In genomic region chr21:34073032-34073748, GRCh38 we compare ENCODE assay signal across 8 cellular contexts.
DNase-seq lines count a peak whose midpoint lies in the region; ATAC-seq and TF ChIP-seq lines count a peak whose summit lies in the region.

Gene MRPS6 (plus strand): TSS chr21:34073578. CDS start chr21:34073701, 123 bp downstream.
Gene SLC5A3 (plus strand): TSS chr21:34073578. CDS start chr21:34095199, 21,621 bp downstream.

- DNase-seq in DND-41: peak; percentile 77
- peak; percentile 69 for DNase-seq in RWPE1 (ENCODE audit: low spot score)
- peak; percentile 68 for DNase-seq in activated effector memory CD4-positive, alpha-beta T cell treated with Interleukin-2 at 50 U/mL for 16 hours
- DNase-seq in fibroblast of the conjunctiva (ENCODE audit: low read depth): peak; percentile 61
- peak; percentile 82 for DNase-seq in stimulated activated naive CD8-positive, alpha-beta T cell treated with anti-CD3 and anti-CD28 coated beads, Interleukin-15, Interleukin-2, amounts not matched to agents 100 U/mL and 50 U/mL, for 24 hours

- H3K4me3 ChIP-seq in DND-41 (ENCODE audit: low read depth in 1 of 2, low read length in 2 of 2) (peak within 1 kb of the TSS; percentile 92 to 94), KMS-11 (IDR thresholded peaks at IDR 0.05; ENCODE audit: insufficient read depth, low read depth, low read length) (no peak within 1 kb of the TSS)

- H3K4me1 ChIP-seq in DND-41 (ENCODE audit: insufficient read depth, low read length) (peaks cover 49% of the 10 kb centered on the region), KMS-11 (ENCODE audit: low read depth, poor library complexity, severe bottlenecking) (peaks cover 9% of the 10 kb centered on the region)

- H3K27me3 ChIP-seq in DND-41 (ENCODE audit: insufficient read depth, low read length, poor library complexity) (no peaks in the 10 kb centered on the region), KMS-11 (ENCODE audit: insufficient read depth, low read depth) (no peaks in the 10 kb centered on the region)

- H3K4me1 Mint-ChIP-seq in nephron: peaks cover 39% of the 10 kb centered on the region

- H3K36me3 Mint-ChIP-seq in nephron (ENCODE audit: low read depth): peaks cover 16% of the 10 kb centered on the region

- peaks cover 47% of the 10 kb centered on the region for H3K79me2 ChIP-seq in DND-41 (ENCODE audit: insufficient read depth, low read length)
- H3K79me2 ChIP-seq in KMS-11 (ENCODE audit: insufficient read depth, low read depth): peaks cover 11% of the 10 kb centered on the region

- CTCF ChIA-PET in RWPE1 (lab: Yijun Ruan, JAX): interaction anchor here (1.9 to 6.2 kb wide), 2 partner anchors 150 to 275 kb away, joined by 5 to 39 read pairs; no protein-coding TSS in a partner anchor

- H4K20me1 ChIP-seq in DND-41 (ENCODE audit: insufficient read depth, low read length): peaks cover 26% of the 10 kb centered on the region; the same call in 1 of the 2 replicates
- H4K20me1 ChIP-seq in KMS-11 (ENCODE audit: insufficient read depth): no peaks in the 10 kb centered on the region

- peak within 1 kb of the TSS; percentile 89 for H3K27ac ChIP-seq in DND-41 (ENCODE audit: low read length)
- no peak within 1 kb of the TSS; the same call in 1 of the 2 replicates for H3K27ac ChIP-seq in KMS-11
- H3K27ac ChIP-seq in RWPE1: peak within 1 kb of the TSS; percentile 82

- H3K27ac Mint-ChIP-seq in nephron: peak within 1 kb of the TSS; percentile 81 to 96 (median 91)

- TF ChIP-seq CTCF in DND-41 (IDR thresholded peaks at IDR 0.05; ENCODE audit: borderline replicate concordance, extremely low read depth, low read length, poor library complexity, severe bottlenecking): peak; percentile 50
- TF ChIP-seq CTCF in KMS-11 (conservative IDR thresholded peaks at IDR 0.05; ENCODE audit: low read depth, low read length): no peak
- no peak for TF ChIP-seq CTCF in RWPE1 (conservative IDR thresholded peaks at IDR 0.05; ENCODE audit: low read depth)
- TF ChIP-seq CTCF in nephron (IDR thresholded peaks at IDR 0.05; ENCODE audit: unreplicated experiment in 3 of 3): no peak

- ATAC-seq in DND-41 (ENCODE audit: insufficient read depth, low read depth): peak; percentile 71
- ATAC-seq in GM21737 (IDR thresholded peaks at IDR 0.05; ENCODE audit: unreplicated experiment): peak; percentile 58
- peak; percentile 76 for ATAC-seq in stimulated activated naive CD8-positive, alpha-beta T cell treated with anti-CD3 and anti-CD28 coated beads, Interleukin-15, Interleukin-2, amounts not matched to agents 100 U/mL and 50 U/mL, for 24 hours

- H3K27me3 Mint-ChIP-seq in nephron (ENCODE audit: low read depth): no peaks in the 10 kb centered on the region

- peak within 1 kb of the TSS; percentile 78 for H2AFZ ChIP-seq in DND-41 (ENCODE audit: low read depth, low read length)
- peak within 1 kb of the TSS; percentile 82 for H2AFZ ChIP-seq in KMS-11 (ENCODE audit: low read depth)

- H3K36me3 ChIP-seq in DND-41 (ENCODE audit: insufficient read depth, low read length): peaks cover 30% of the 10 kb centered on the region
- no peaks in the 10 kb centered on the region for H3K36me3 ChIP-seq in KMS-11 (ENCODE audit: insufficient read depth)

- peak within 1 kb of the TSS; percentile 95 for H3K4me2 ChIP-seq in DND-41 (ENCODE audit: insufficient read depth, low read length)
- peak within 1 kb of the TSS; percentile 74 for H3K4me2 ChIP-seq in KMS-11

- H3K9ac ChIP-seq in DND-41 (ENCODE audit: low read depth, low read length) (peak within 1 kb of the TSS; percentile 89), KMS-11 (peak within 1 kb of the TSS; percentile 68; the same call in 1 of the 2 replicates)

- H3K9me3 Mint-ChIP-seq in nephron: no peaks in the 10 kb centered on the region

- POLR2A ChIA-PET in RWPE1 (lab: Yijun Ruan, JAX; ENCODE audit: low non-redundant PET): no interaction called here

- H3K9me3 ChIP-seq in DND-41 (ENCODE audit: insufficient read depth, low read length, severe bottlenecking): no peaks in the 10 kb centered on the region

- H3K4me3 Mint-ChIP-seq in nephron: peak within 1 kb of the TSS; percentile 97 to 98 (median 97)
